In genomic region chr9:92764988-92765936, GRCh38 we compare ENCODE assay signal across 8 cellular contexts. TPM values are rescaled to one million over a fixed set of nuclear protein-coding genes. Genes with fewer than 3 reads are reported as not detected.
DNase-seq lines count a peak whose midpoint lies in the region; ATAC-seq and TF ChIP-seq lines count a peak whose summit lies in the region.

No MANE protein-coding gene starts in this region.

- ATAC-seq in HG02852 (IDR thresholded peaks at IDR 0.05; ENCODE audit: unreplicated experiment), result peak; percentile 59
- ATAC-seq in left cardiac atrium, result peak; percentile 96
- peak; percentile 96 for ATAC-seq in upper lobe of right lung

- intact Hi-C loops in adrenal gland (cut with DNase I), result loop anchor here (10.0 kb wide), 1 partner anchor 50 kb away; no protein-coding TSS in a partner anchor
- intact Hi-C loops in left cardiac atrium (cut with DNase I), result no loop called here
- intact Hi-C loops in posterior vena cava (cut with DNase I), result loop anchor here in 1 of 2 donors (5.0 kb wide), 1 partner anchor 1907 kb away; no protein-coding TSS in a partner anchor
- intact Hi-C loops in upper lobe of right lung (cut with DNase I), result loop anchor here (10.0 kb wide), 1 partner anchor 50 kb away; no protein-coding TSS in a partner anchor

- no peaks in the 10 kb centered on the region for H3K36me3 ChIP-seq in adrenal gland (replicated peaks in 1 of 2)
- no peaks in the 10 kb centered on the region for H3K36me3 ChIP-seq in upper lobe of right lung

- H3K27me3 ChIP-seq in adrenal gland (no peaks in the 10 kb centered on the region), upper lobe of right lung (no peaks in the 10 kb centered on the region)

- in situ Hi-C loops in GM13976 (cut with MboI; ENCODE audit: low sequenced_read_pairs, unreplicated experiment), result no loop called here

- peak; percentile 94 for TF ChIP-seq CTCF in GM13976 (IDR thresholded peaks at IDR 0.05; ENCODE audit: borderline replicate concordance, control extremely low read depth, extremely low read depth, insufficient read depth, missing control alignments)
- TF ChIP-seq CTCF in adrenal gland (IDR thresholded peaks at IDR 0.05), result peak; percentile 87 to 93 (median 88)
- TF ChIP-seq CTCF in upper lobe of right lung (IDR thresholded peaks at IDR 0.05), result peak; percentile 95

- peak overlapping the region; percentile 16 to 97 (median 38) for H3K4me3 ChIP-seq in adrenal gland
- H3K4me3 ChIP-seq in upper lobe of right lung, result peak overlapping the region; percentile 98

- H3K27ac ChIP-seq in adrenal gland (peak overlapping the region; percentile 91 to 100 (median 99)), upper lobe of right lung (peak overlapping the region; percentile 100)

- 1 to 12% (median 3%) methylated on average over 12 to 75 of the region's 75 CpGs for WGBS in adrenal gland, 4 donors

- peak; percentile 94 to 96 for TF ChIP-seq POLR2A in adrenal gland (IDR thresholded peaks at IDR 0.05)

- DNase-seq in GM13976 (ENCODE audit: low spot score) (peak; percentile 99), NCI-H1436 (lab: John Stamatoyannopoulos, UW) (peak; percentile 97), SW480 (ENCODE audit: low spot score) (peak; percentile 96), adrenal gland (peak; percentile 98 to 99 (median 98)), left cardiac atrium (peak; percentile 99), posterior vena cava (ENCODE audit: low spot score) (peak; percentile 100), upper lobe of right lung (peak; percentile 99)

- no peaks in the 10 kb centered on the region for H3K9me3 ChIP-seq in adrenal gland (replicated peaks in 1 of 3)
- no peaks in the 10 kb centered on the region for H3K9me3 ChIP-seq in upper lobe of right lung

- H3K4me1 ChIP-seq in adrenal gland (replicated peaks in 1 of 2), result peaks cover 23 to 40% of the 10 kb centered on the region in 2 donors
- H3K4me1 ChIP-seq in upper lobe of right lung, result peaks cover 37% of the 10 kb centered on the region

RNA-seq across cellular contexts. Expression of gene BICD2, which starts 0.6 kb away (rescaled TPM):
- total RNA-seq in adrenal gland (10 to 100 TPM; 20.1 to 33.8 (median 26.2) TPM), left cardiac atrium (10 to 100 TPM; 31.0 to 36.6 TPM), posterior vena cava (10 to 100 TPM; 27.4 to 40.2 TPM), upper lobe of right lung (38.6 TPM)
- polyA plus RNA-seq in adrenal gland, result 10 to 100 TPM in 2 of 3 donors, 1 to 10 TPM in 1; 9.3 to 14.9 (median 13.0) TPM

Comparison
In these comparisons a context has a peak if more than half of its experiments do, and no peak if none do; other contexts are left out.
1. Peak in every context shown above with its lines: DNase-seq, ATAC-seq, H3K4me3 ChIP-seq and H3K27ac ChIP-seq.
2. intact Hi-C loops: an anchor here in adrenal gland (10.0 kb wide) and upper lobe of right lung (10.0 kb wide); none called in left cardiac atrium.